ENCODE assay signal across 1 cellular context in the genomic region with DNA sequence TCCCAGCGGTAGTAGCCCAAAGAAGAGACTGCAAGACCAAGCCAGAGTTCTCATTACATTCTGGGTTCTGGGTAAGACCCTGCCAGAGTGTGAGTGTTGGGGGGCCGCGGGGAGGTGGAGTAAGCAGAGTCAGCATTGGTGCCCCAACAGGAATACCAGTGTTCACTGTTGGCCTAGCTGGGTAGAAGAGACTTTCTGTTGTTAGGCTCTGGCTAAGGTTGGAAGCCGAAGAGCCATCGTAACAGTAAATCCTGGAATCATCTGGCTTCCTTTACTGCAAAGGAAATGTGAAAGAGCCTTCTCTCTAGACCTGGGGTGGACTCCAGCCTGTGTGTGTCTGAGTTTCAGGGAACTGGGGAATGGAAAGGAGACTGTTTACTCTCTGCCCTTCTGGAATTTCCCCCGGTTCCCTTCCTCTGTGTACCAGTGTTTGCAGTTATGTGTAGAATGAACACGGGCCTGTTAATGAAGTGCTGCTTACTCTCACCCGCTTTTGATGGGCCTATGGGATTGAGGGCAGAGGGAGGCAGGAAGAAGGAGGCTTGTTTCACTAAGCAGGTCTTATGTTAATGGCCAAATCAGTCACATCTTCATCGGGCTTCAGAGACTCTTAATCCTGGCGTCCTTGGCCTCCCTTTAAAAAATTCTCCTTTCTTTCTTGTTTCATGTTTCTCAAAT.
TF ChIP-seq lines count a peak whose summit lies in the region.

No MANE protein-coding gene starts in this region.

TF ChIP-seq in IMR-90, 13 proteins besides CTCF, POLR2A, EP300 and RAD21 (continued from another document):
- TF ChIP-seq, protein P1, sequence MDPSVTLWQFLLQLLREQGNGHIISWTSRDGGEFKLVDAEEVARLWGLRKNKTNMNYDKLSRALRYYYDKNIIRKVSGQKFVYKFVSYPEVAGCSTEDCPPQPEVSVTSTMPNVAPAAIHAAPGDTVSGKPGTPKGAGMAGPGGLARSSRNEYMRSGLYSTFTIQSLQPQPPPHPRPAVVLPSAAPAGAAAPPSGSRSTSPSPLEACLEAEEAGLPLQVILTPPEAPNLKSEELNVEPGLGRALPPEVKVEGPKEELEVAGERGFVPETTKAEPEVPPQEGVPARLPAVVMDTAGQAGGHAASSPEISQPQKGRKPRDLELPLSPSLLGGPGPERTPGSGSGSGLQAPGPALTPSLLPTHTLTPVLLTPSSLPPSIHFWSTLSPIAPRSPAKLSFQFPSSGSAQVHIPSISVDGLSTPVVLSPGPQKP (IDR thresholded peaks at IDR 0.05; ENCODE audit: borderline replicate concordance, low read depth, low read length), result no peak
- TF ChIP-seq FOS (IDR thresholded peaks at IDR 0.05; ENCODE audit: low read depth, low read length), result no peak
- TF ChIP-seq, protein P2, sequence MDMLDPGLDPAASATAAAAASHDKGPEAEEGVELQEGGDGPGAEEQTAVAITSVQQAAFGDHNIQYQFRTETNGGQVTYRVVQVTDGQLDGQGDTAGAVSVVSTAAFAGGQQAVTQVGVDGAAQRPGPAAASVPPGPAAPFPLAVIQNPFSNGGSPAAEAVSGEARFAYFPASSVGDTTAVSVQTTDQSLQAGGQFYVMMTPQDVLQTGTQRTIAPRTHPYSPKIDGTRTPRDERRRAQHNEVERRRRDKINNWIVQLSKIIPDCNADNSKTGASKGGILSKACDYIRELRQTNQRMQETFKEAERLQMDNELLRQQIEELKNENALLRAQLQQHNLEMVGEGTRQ (IDR thresholded peaks at IDR 0.05; ENCODE audit: low read depth, low read length), result no peak
- no peak for TF ChIP-seq NFE2L2 (IDR thresholded peaks at IDR 0.05; ENCODE audit: low read depth, low read length)
- no peak for TF ChIP-seq CEBPB (IDR thresholded peaks at IDR 0.05; ENCODE audit: low read depth, low read length)
- no peak for TF ChIP-seq RFX5 (IDR thresholded peaks at IDR 0.05; ENCODE audit: low read depth, low read length)
- no peak for TF ChIP-seq RCOR1 (IDR thresholded peaks at IDR 0.05; ENCODE audit: insufficient replicate concordance, low read length)
- no peak for TF ChIP-seq CHD1 (IDR thresholded peaks at IDR 0.05; ENCODE audit: low read depth, low read length)
- TF ChIP-seq BHLHE40 (IDR thresholded peaks at IDR 0.05; ENCODE audit: low read depth, low read length), result no peak
- no peak for TF ChIP-seq MXI1 (IDR thresholded peaks at IDR 0.05; ENCODE audit: borderline replicate concordance, low read depth, low read length)
